29 cellular contexts compared by ENCODE assay signal in genomic region chr9:75664597-75664996, GRCh38.
DNase-seq lines count a peak whose midpoint lies in the region; ATAC-seq and TF ChIP-seq lines count a peak whose summit lies in the region.
"Had no signal": no experiment of that assay in that cellular context is flagged by ENCODE, and none has a peak within 500 bp of the region (broad histone marks: within the 10 kb centered on the region; RNA-seq: fewer than 3 reads in every experiment).

No MANE protein-coding gene starts in this region.

- peaks cover 1% of the 10 kb centered on the region for H3K36me3 Mint-ChIP-seq in mesothelial cell of epicardium
- H3K36me3 Mint-ChIP-seq: activated CD4-positive, alpha-beta memory T cell treated with anti-CD3 and anti-CD28 coated beads for 36 hours; memory B cell had no signal

- H3K27me3 Mint-ChIP-seq in mesothelial cell of epicardium (ENCODE audit: low read depth), result no peaks in the 10 kb centered on the region
- H3K27me3 Mint-ChIP-seq: activated CD4-positive, alpha-beta memory T cell treated with anti-CD3 and anti-CD28 coated beads for 36 hours; effector memory CD8-positive, alpha-beta T cell; memory B cell had no signal

- H3K4me3 Mint-ChIP-seq in mesothelial cell of epicardium, result no peak overlapping the region
- H3K4me3 Mint-ChIP-seq: activated CD4-positive, alpha-beta memory T cell treated with anti-CD3 and anti-CD28 coated beads for 36 hours; effector memory CD8-positive, alpha-beta T cell; memory B cell; stimulated activated naive CD8-positive, alpha-beta T cell treated with anti-CD3 and anti-CD28 coated beads, Interleukin-15, Interleukin-2, amounts not matched to agents 100 ng/mL and 50 ng/mL, for 24 hours; T-helper 17 cell had no signal

- POLR2A ChIA-PET in HEK293 (lab: Yijun Ruan, JAX), result no interaction called here

- H3K4me3 ChIP-seq in HEK293 (ENCODE audit: low read depth, low read length) (no peak overlapping the region), ascending aorta (no peak overlapping the region)
- H3K4me3 ChIP-seq: BLaER1 treated with 17β-estradiol and CSF1 and Interleukin-3, amounts not matched to agents 10 nM and 100 nM; GM12878; prostate gland; thoracic aorta had no signal

- H3K9me3 ChIP-seq in HEK293 (ENCODE audit: control insufficient read depth, insufficient read depth, low read depth, low read length) (no peaks in the 10 kb centered on the region), ascending aorta (no peaks in the 10 kb centered on the region)
- H3K9me3 ChIP-seq: BLaER1 treated with 17β-estradiol and CSF1 and Interleukin-3, amounts not matched to agents 10 nM and 100 nM; Caco-2; prostate gland; thoracic aorta had no signal

- H3K36me3 ChIP-seq in HEK293 (ENCODE audit: control insufficient read depth in 2 of 2, insufficient read depth in 1 of 2, low read length in 2 of 2) (no peaks in the 10 kb centered on the region), ascending aorta (no peaks in the 10 kb centered on the region)
- H3K36me3 ChIP-seq: BLaER1 treated with 17β-estradiol and CSF1 and Interleukin-3, amounts not matched to agents 10 nM and 100 nM; prostate gland; thoracic aorta had no signal

- peaks cover 43% of the 10 kb centered on the region for H3K4me1 Mint-ChIP-seq in mesothelial cell of epicardium
- H3K4me1 Mint-ChIP-seq: memory B cell, T-helper 17 cell had no signal

- ATAC-seq in HG02763 (IDR thresholded peaks at IDR 0.05; ENCODE audit: unreplicated experiment), result no peak
- ATAC-seq: effector memory CD8-positive, alpha-beta T cell; GM12878; SK-N-SH treated with all-trans-retinoic acid at 6 μM for 48 hours; T-helper 17 cell had no signal

- intact Hi-C loops in ascending aorta (cut with DNase I), result no loop called here

- peaks cover 7% of the 10 kb centered on the region for H3K9me3 Mint-ChIP-seq in mesothelial cell of epicardium
- H3K9me3 Mint-ChIP-seq: activated CD4-positive, alpha-beta memory T cell treated with anti-CD3 and anti-CD28 coated beads for 36 hours; stimulated activated naive CD8-positive, alpha-beta T cell treated with anti-CD3 and anti-CD28 coated beads, Interleukin-15, Interleukin-2, amounts not matched to agents 100 ng/mL and 50 ng/mL, for 24 hours had no signal

- CTCF ChIA-PET in HEK293 (lab: Yijun Ruan, JAX), result interaction anchor here (0.6 to 1.2 kb wide), 3 partner anchors 16 to 77 kb away, joined by 3 read pairs; no protein-coding TSS in a partner anchor

- TF ChIP-seq CTCF in HEK293 (tag by site-specific recombination; IDR thresholded peaks at IDR 0.05) (no peak), mesothelial cell of epicardium (IDR thresholded peaks at IDR 0.05; ENCODE audit: unreplicated experiment) (no peak), ascending aorta (IDR thresholded peaks at IDR 0.05) (no peak)

- peak overlapping the region; percentile 7 for H3K27ac Mint-ChIP-seq in mesothelial cell of epicardium
- H3K27ac Mint-ChIP-seq: activated CD4-positive, alpha-beta memory T cell treated with anti-CD3 and anti-CD28 coated beads for 36 hours; effector memory CD8-positive, alpha-beta T cell; memory B cell; stimulated activated naive CD8-positive, alpha-beta T cell treated with anti-CD3 and anti-CD28 coated beads, Interleukin-15, Interleukin-2, amounts not matched to agents 100 ng/mL and 50 ng/mL, for 24 hours; T-helper 17 cell had no signal

- DNase-seq in NCI-H2081 treated with DMSO at 0.1 percent for 48 hours (lab: John Stamatoyannopoulos, UW), result peak; percentile 46
- peak; percentile 47 for DNase-seq in NCI-H748 treated with DMSO at 0.1 percent for 48 hours (lab: John Stamatoyannopoulos, UW)
- no peak for DNase-seq in mesothelial cell of epicardium (ENCODE audit: low spot score in 2 of 2, unreplicated experiment in 2 of 2)
- no peak for DNase-seq in ascending aorta (ENCODE audit: low spot score in 2 of 2)
- DNase-seq in RPMI8226, result no peak
- DNase-seq: activated CD4-positive, alpha-beta memory T cell treated with anti-CD3 and anti-CD28 coated beads for 36 hours; activated CD4-positive, CD25-positive, alpha-beta regulatory T cell treated with anti-CD3 and anti-CD28 coated beads, Interleukin-2, amount 50 U/mL, for 72 hours; activated CD8-positive, alpha-beta memory T cell treated with anti-CD3 and anti-CD28 coated beads, Interleukin-2, amount 50 U/mL, for 4 hours; activated naive CD4-positive, alpha-beta T cell treated with anti-CD3 and anti-CD28 coated beads, Interleukin-2, amount 50 U/mL, for 16 hours; amniotic stem cell; Caco-2; effector memory CD8-positive, alpha-beta T cell; EL; foreskin fibroblast; GOT3; Kasumi-1; MV-4-11; NCI-H187 treated with DMSO at 0.1 percent for 48 hours; NCI-H526; T-helper 17 cell had no signal

- no peak overlapping the region for H3K27ac ChIP-seq in HEK293 (ENCODE audit: extremely low read depth, low read depth, low read length)
- H3K27ac ChIP-seq in ascending aorta, result no peak overlapping the region
- H3K27ac ChIP-seq: BLaER1 treated with 17β-estradiol and CSF1 and Interleukin-3, amounts not matched to agents 10 nM and 100 nM; prostate gland; thoracic aorta had no signal

- H3K4me1 ChIP-seq in HEK293 (ENCODE audit: control insufficient read depth, insufficient read depth, low read length), result peaks cover 5% of the 10 kb centered on the region; the same call in 1 of the 2 replicates
- peaks cover 0 to 2% of the 10 kb centered on the region in 2 donors for H3K4me1 ChIP-seq in ascending aorta
- H3K4me1 ChIP-seq: BLaER1 treated with 17β-estradiol and CSF1 and Interleukin-3, amounts not matched to agents 10 nM and 100 nM; Caco-2; prostate gland had no signal

- H3K27me3 ChIP-seq in ascending aorta, result no peaks in the 10 kb centered on the region
- H3K27me3 ChIP-seq: BLaER1 treated with 17β-estradiol and CSF1 and Interleukin-3, amounts not matched to agents 10 nM and 100 nM had no signal

TF ChIP-seq in HEK293, 187 proteins besides CTCF, POLR2A, EP300 and RAD21:
- TF ChIP-seq ZBTB26 (tag by site-specific recombination; optimal IDR thresholded peaks at IDR 0.05), result no peak
- TF ChIP-seq GLIS1 (tag by site-specific recombination; IDR thresholded peaks at IDR 0.05), result peak; percentile 43; the same call in 1 of the 2 replicates
TF ChIP-seq in HEK293: peak in this region for 1.

Comparison
In these comparisons a context has a peak if more than half of its experiments do, and no peak if none do; other contexts are left out.
1. DNase-seq: peak in NCI-H2081 treated with DMSO at 0.1 percent for 48 hours (single experiment) and NCI-H748 treated with DMSO at 0.1 percent for 48 hours (single experiment); none in mesothelial cell of epicardium (0 of 2), ascending aorta (0 of 2) and RPMI8226 (single experiment).